14 cellular contexts compared by ENCODE assay signal in genomic region chr1:80462006-80462405, GRCh38.
"Had no signal": no experiment of that assay in that cellular context is flagged by ENCODE, and none has a peak within 500 bp of the region (broad histone marks: within the 10 kb centered on the region; RNA-seq: fewer than 3 reads in every experiment).

No MANE protein-coding gene starts in this region.

- H3K27ac ChIP-seq: brain microvascular endothelial cell, suprapubic skin, upper lobe of left lung had no signal

- H3K4me3 ChIP-seq: lung, suprapubic skin, upper lobe of left lung had no signal

- H3K9me3 ChIP-seq: suprapubic skin, upper lobe of left lung had no signal

- ATAC-seq: activated T-cell treated with anti-CD3 and anti-CD28 coated beads, Interleukin-2, amount 50 U/mL, for 4 hours; stimulated activated naive CD8-positive, alpha-beta T cell treated with anti-CD3 and anti-CD28 coated beads, Interleukin-15, Interleukin-2, amounts not matched to agents 100 U/mL and 50 U/mL, for 24 hours had no signal

- H3K4me1 ChIP-seq: suprapubic skin, upper lobe of left lung had no signal

- H3K4me1 Mint-ChIP-seq: activated naive CD8-positive, alpha-beta T cell treated with anti-CD3 and anti-CD28 coated beads for 36 hours; nephron had no signal

- H3K36me3 ChIP-seq: brain microvascular endothelial cell, suprapubic skin, upper lobe of left lung had no signal

- H3K36me3 Mint-ChIP-seq: activated CD4-positive, alpha-beta memory T cell treated with anti-CD3 and anti-CD28 coated beads for 36 hours; activated naive CD8-positive, alpha-beta T cell treated with anti-CD3 and anti-CD28 coated beads for 36 hours had no signal

- DNase-seq: activated CD4-positive, alpha-beta memory T cell treated with anti-CD3 and anti-CD28 coated beads for 36 hours; activated CD4-positive, CD25-positive, alpha-beta regulatory T cell treated with anti-CD3 and anti-CD28 coated beads, Interleukin-2, amount 50 U/mL, for 72 hours; activated gamma-delta T cell; activated naive CD8-positive, alpha-beta T cell treated with anti-CD3 and anti-CD28 coated beads for 36 hours; activated T-cell treated with anti-CD3 and anti-CD28 coated beads, Interleukin-2, amount 50 U/mL, for 4 hours; brain microvascular endothelial cell; glutamatergic neuron; stimulated activated CD4-positive, alpha-beta T cell treated with anti-CD3 and anti-CD28 coated beads, Interleukin-2, amount 100 ng/mL, for 48 hours; stimulated activated naive CD8-positive, alpha-beta T cell treated with anti-CD3 and anti-CD28 coated beads, Interleukin-15, Interleukin-2, amounts not matched to agents 100 U/mL and 50 U/mL, for 24 hours; upper lobe of left lung had no signal

- H3K4me3 Mint-ChIP-seq: activated CD4-positive, alpha-beta memory T cell treated with anti-CD3 and anti-CD28 coated beads for 36 hours; activated naive CD8-positive, alpha-beta T cell treated with anti-CD3 and anti-CD28 coated beads for 36 hours; activated T-cell treated with anti-CD3 and anti-CD28 coated beads, Interleukin-2, amount 50 U/mL, for 4 hours; dendritic cell treated with granulocyte-macrophage colony-stimulating factor and Interleukin-4, amounts not matched to agents 40 ng/mL and 50 ng/mL, for 4 days; nephron had no signal

- H3K27me3 ChIP-seq: brain microvascular endothelial cell, suprapubic skin, upper lobe of left lung had no signal

- H3K27ac Mint-ChIP-seq: activated CD4-positive, alpha-beta memory T cell treated with anti-CD3 and anti-CD28 coated beads for 36 hours; activated naive CD8-positive, alpha-beta T cell treated with anti-CD3 and anti-CD28 coated beads for 36 hours; dendritic cell treated with granulocyte-macrophage colony-stimulating factor and Interleukin-4, amounts not matched to agents 40 ng/mL and 50 ng/mL, for 4 days; nephron had no signal

- H3K27me3 Mint-ChIP-seq: activated CD4-positive, alpha-beta memory T cell treated with anti-CD3 and anti-CD28 coated beads for 36 hours; activated naive CD8-positive, alpha-beta T cell treated with anti-CD3 and anti-CD28 coated beads for 36 hours; dendritic cell treated with granulocyte-macrophage colony-stimulating factor and Interleukin-4, amounts not matched to agents 40 ng/mL and 50 ng/mL, for 4 days had no signal
